In the genomic region with DNA sequence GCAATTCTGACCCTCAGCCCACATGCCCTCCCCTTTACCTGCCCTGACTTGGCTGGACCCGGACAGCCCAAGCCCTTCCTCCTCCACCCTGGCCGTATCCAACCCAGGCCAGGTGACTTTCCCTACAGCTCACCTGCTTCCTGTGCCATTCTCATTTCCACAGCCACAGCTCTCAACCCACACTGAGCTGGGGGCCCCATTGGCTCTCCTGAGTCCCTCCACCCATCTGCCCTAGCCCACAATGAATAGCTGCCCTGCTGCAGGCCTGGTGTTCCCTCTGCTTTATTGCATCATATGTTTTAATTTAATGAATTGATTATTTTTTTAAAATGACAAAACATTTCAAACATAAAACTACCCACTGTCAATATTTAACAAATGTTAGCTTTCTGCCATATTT, we compare ENCODE assay signal across 25 cellular contexts.
DNase-seq lines count a peak whose midpoint lies in the region; ATAC-seq, FAIRE-seq and TF ChIP-seq lines count a peak whose summit lies in the region.
"Had no signal": no experiment of that assay in that cellular context is flagged by ENCODE, and none has a peak within 500 bp of the region (broad histone marks: within the 10 kb centered on the region; RNA-seq: fewer than 3 reads in every experiment).

No MANE protein-coding gene starts in this region.

- H3K4me1 ChIP-seq in DOHH2 (ENCODE audit: control insufficient read depth, low read length): peaks cover 38% of the 10 kb centered on the region
- H3K4me1 ChIP-seq in endodermal cell (ENCODE audit: control insufficient read depth, insufficient read depth, low read length): peaks cover 5% of the 10 kb centered on the region
- H3K4me1 ChIP-seq in mesendoderm (ENCODE audit: control insufficient read depth, low read depth, low read length): peaks cover 3% of the 10 kb centered on the region

- no peaks in the 10 kb centered on the region for H3K27me3 ChIP-seq in DOHH2 (ENCODE audit: control insufficient read depth, low read length)
- peaks cover 6% of the 10 kb centered on the region for H3K27me3 ChIP-seq in endodermal cell (ENCODE audit: control insufficient read depth, insufficient read depth, low read length, poor library complexity, severe bottlenecking)
- H3K27me3 ChIP-seq in mesendoderm (ENCODE audit: insufficient read depth, low read length, poor library complexity): no peaks in the 10 kb centered on the region
- H3K27me3 ChIP-seq: BLaER1 treated with 17β-estradiol and CSF1 and Interleukin-3, amounts not matched to agents 10 nM and 100 nM; right lobe of liver; tibial artery had no signal

- H3K56ac ChIP-seq in mesendoderm (ENCODE audit: low read length): no peak overlapping the region

- TF ChIP-seq CTCF in DOHH2 (IDR thresholded peaks at IDR 0.05; ENCODE audit: low read depth, low read length, poor library complexity, severe bottlenecking) (no peak), endodermal cell (conservative IDR thresholded peaks at IDR 0.05) (no peak)

- CTCF ChIA-PET in activated CD8-positive, alpha-beta memory T cell treated with anti-CD3 and anti-CD28 coated beads, Interleukin-2, amount 10 ng/mL, durations not matched to agents 7 days and 5 days (lab: Charles Lee): interaction anchor here (1.1 to 7.4 kb wide), 8 partner anchors 9 to 128 kb away, joined by 4 to 82 read pairs (median 22); no protein-coding TSS in a partner anchor

- H3K4me1 Mint-ChIP-seq in activated CD8-positive, alpha-beta memory T cell treated with anti-CD3 and anti-CD28 coated beads, Interleukin-2, amount 10 ng/mL, durations not matched to agents 7 days and 5 days: peaks cover 73% of the 10 kb centered on the region
- peaks cover 32% of the 10 kb centered on the region for H3K4me1 Mint-ChIP-seq in T-helper 17 cell
- peaks cover 25% of the 10 kb centered on the region for H3K4me1 Mint-ChIP-seq in endodermal cell

- peaks cover 3% of the 10 kb centered on the region for H3K27me3 Mint-ChIP-seq in activated CD8-positive, alpha-beta memory T cell treated with anti-CD3 and anti-CD28 coated beads, Interleukin-2, amount 10 ng/mL, durations not matched to agents 7 days and 5 days
- H3K27me3 Mint-ChIP-seq in T-helper 17 cell: no peaks in the 10 kb centered on the region
- no peaks in the 10 kb centered on the region for H3K27me3 Mint-ChIP-seq in endodermal cell (ENCODE audit: insufficient read depth)

- H3F3A ChIP-seq in DOHH2 (ENCODE audit: control insufficient read depth, insufficient read depth): no peaks in the 10 kb centered on the region

- no peak overlapping the region for H4K8ac ChIP-seq in mesendoderm (ENCODE audit: low read depth, low read length)

- H3K4me3 ChIP-seq in DOHH2 (ENCODE audit: low read length): 0 out of 2 replicates have a peak overlapping the region, but pooled peaks have one; percentile 66
- H3K4me3 ChIP-seq in endodermal cell (ENCODE audit: low read length): no peak overlapping the region
- H3K4me3 ChIP-seq in mesendoderm (ENCODE audit: low read length): no peak overlapping the region
- H3K4me3 ChIP-seq: BLaER1 treated with 17β-estradiol and CSF1 and Interleukin-3, amounts not matched to agents 10 nM and 100 nM; lower lobe of right lung; right lobe of liver; tibial artery had no signal

- no peaks in the 10 kb centered on the region for H3K79me1 ChIP-seq in mesendoderm (ENCODE audit: low read length)

- no peak overlapping the region for H2BK5ac ChIP-seq in mesendoderm (ENCODE audit: low read length)

- H3K36me3 Mint-ChIP-seq in activated CD8-positive, alpha-beta memory T cell treated with anti-CD3 and anti-CD28 coated beads, Interleukin-2, amount 10 ng/mL, durations not matched to agents 7 days and 5 days: peaks cover 10% of the 10 kb centered on the region
- peaks cover 2% of the 10 kb centered on the region for H3K36me3 Mint-ChIP-seq in T-helper 17 cell (ENCODE audit: low read depth)
- H3K36me3 Mint-ChIP-seq in endodermal cell (ENCODE audit: low read depth): no peaks in the 10 kb centered on the region

- H4K20me1 ChIP-seq in DOHH2 (ENCODE audit: control insufficient read depth, insufficient read depth, low read depth, low read length): no peaks in the 10 kb centered on the region
- H4K20me1 ChIP-seq: BLaER1 treated with 17β-estradiol and CSF1 and Interleukin-3, amounts not matched to agents 10 nM and 100 nM had no signal

- H3K9me3 ChIP-seq in DOHH2 (ENCODE audit: control insufficient read depth, insufficient read depth, low read length) (no peaks in the 10 kb centered on the region), T-helper 17 cell (ENCODE audit: control insufficient read depth, low read length, poor library complexity, severe bottlenecking) (no peaks in the 10 kb centered on the region), endodermal cell (ENCODE audit: control insufficient read depth, low read length) (no peaks in the 10 kb centered on the region)
- H3K9me3 ChIP-seq: BLaER1 treated with 17β-estradiol and CSF1 and Interleukin-3, amounts not matched to agents 10 nM and 100 nM; lower lobe of right lung; right lobe of liver; tibial artery had no signal

- H3K9ac ChIP-seq in endodermal cell (ENCODE audit: extremely low read depth, low read length, poor library complexity, severe bottlenecking) (no peak overlapping the region), mesendoderm (ENCODE audit: low read length) (no peak overlapping the region)
- H3K9ac ChIP-seq: BLaER1 treated with 17β-estradiol and CSF1 and Interleukin-3, amounts not matched to agents 10 nM and 100 nM had no signal

- H3K27ac ChIP-seq in DOHH2 (ENCODE audit: low read depth, low read length) (peak overlapping the region; percentile 52; the same call in 1 of the 2 replicates), endodermal cell (ENCODE audit: low read depth, low read length) (no peak overlapping the region), mesendoderm (ENCODE audit: low read depth, low read length) (no peak overlapping the region)
- H3K27ac ChIP-seq: BLaER1 treated with 17β-estradiol and CSF1 and Interleukin-3, amounts not matched to agents 10 nM and 100 nM; lower lobe of right lung; right lobe of liver; tibial artery had no signal

- no peak for ATAC-seq in activated CD8-positive, alpha-beta memory T cell treated with anti-CD3 and anti-CD28 coated beads, Interleukin-2, amount 10 ng/mL, durations not matched to agents 7 days and 5 days
- ATAC-seq in T-helper 17 cell: no peak
- ATAC-seq: lower lobe of right lung had no signal

- peak; percentile 48 for DNase-seq in activated CD8-positive, alpha-beta memory T cell treated with anti-CD3 and anti-CD28 coated beads, Interleukin-2, amount 10 ng/mL, durations not matched to agents 7 days and 5 days
- DNase-seq in activated CD8-positive, alpha-beta memory T cell treated with anti-CD3 and anti-CD28 coated beads, Interleukin-2, amount 50 U/mL, for 4 hours: no peak
- DNase-seq in T-helper 17 cell: no peak
- DNase-seq in endodermal cell: peak; percentile 30
- no peak for DNase-seq in mesendoderm
- no peak for DNase-seq in hepatic stellate cell (ENCODE audit: low spot score)
- no peak for DNase-seq in frontal cortex (ENCODE audit: low spot score in 2 of 2)
- DNase-seq: ACHN; activated gamma-delta T cell; aorta; caudate nucleus; HCEC 1CT; lower lobe of right lung; NCI-H1694 treated with DMSO at 0.1 percent for 48 hours; NCI-H226; nephron progenitor cell; OCI-M1; right lobe of liver; stimulated activated CD4-positive, alpha-beta T cell treated with anti-CD3 and anti-CD28 coated beads, Interleukin-12 subunit alpha, Interleukin-12 subunit beta, amount 100 ng/mL, for 4 hours; stimulated activated CD4-positive, alpha-beta T cell treated with anti-CD3 and anti-CD28 coated beads, Interleukin-4, amount 100 ng/mL, for 4 hours; stimulated activated naive CD4-positive, alpha-beta T cell treated with Interleukin-2 at 50 U/mL for 16 hours; tibial artery had no signal

- H3K79me2 ChIP-seq in DOHH2 (ENCODE audit: control insufficient read depth, low read length): no peaks in the 10 kb centered on the region
- H3K79me2 ChIP-seq in mesendoderm (ENCODE audit: control insufficient read depth, insufficient read depth, low read length): no peaks in the 10 kb centered on the region

- H3K36me3 ChIP-seq in DOHH2 (ENCODE audit: control insufficient read depth, low read length): no peaks in the 10 kb centered on the region
- no peaks in the 10 kb centered on the region for H3K36me3 ChIP-seq in endodermal cell (ENCODE audit: control insufficient read depth, insufficient read depth, low read length)
- no peaks in the 10 kb centered on the region for H3K36me3 ChIP-seq in mesendoderm (ENCODE audit: control insufficient read depth, insufficient read depth, low read length)
- H3K36me3 ChIP-seq: BLaER1 treated with 17β-estradiol and CSF1 and Interleukin-3, amounts not matched to agents 10 nM and 100 nM; lower lobe of right lung; right lobe of liver; tibial artery had no signal

- H3K4me3 Mint-ChIP-seq in activated CD8-positive, alpha-beta memory T cell treated with anti-CD3 and anti-CD28 coated beads, Interleukin-2, amount 10 ng/mL, durations not matched to agents 7 days and 5 days: peak overlapping the region; percentile 28
- peak overlapping the region; percentile 49 for H3K4me3 Mint-ChIP-seq in T-helper 17 cell
- no peak overlapping the region for H3K4me3 Mint-ChIP-seq in endodermal cell
- H3K4me3 Mint-ChIP-seq: dendritic cell treated with granulocyte-macrophage colony-stimulating factor and Interleukin-4, amounts not matched to agents 40 ng/mL and 50 ng/mL, for 4 days; nephron progenitor cell had no signal

- no peak overlapping the region for H3K18ac ChIP-seq in mesendoderm (ENCODE audit: low read length)

- H4K5ac ChIP-seq in mesendoderm (ENCODE audit: low read length): no peak overlapping the region

- H3K9me2 ChIP-seq in DOHH2 (replicated peaks; ENCODE audit: control insufficient read depth, low read length): no peaks in the 10 kb centered on the region

- no peak overlapping the region for H2AK5ac ChIP-seq in mesendoderm (ENCODE audit: low read length)

- H2BK120ac ChIP-seq in mesendoderm (ENCODE audit: low read depth, low read length): no peak overlapping the region

- H3K23ac ChIP-seq in mesendoderm (ENCODE audit: low read length): no peak overlapping the region

- no peak overlapping the region for H2BK15ac ChIP-seq in mesendoderm (replicated peaks; ENCODE audit: low read depth)

- FAIRE-seq in frontal cortex (lab: Jason Lieb, UNC): no peak

- H3K4me2 ChIP-seq in DOHH2 (ENCODE audit: low read length) (peak overlapping the region; percentile 72), mesendoderm (ENCODE audit: low read length) (no peak overlapping the region)

- peaks cover 4% of the 10 kb centered on the region for H3K9me3 Mint-ChIP-seq in activated CD8-positive, alpha-beta memory T cell treated with anti-CD3 and anti-CD28 coated beads, Interleukin-2, amount 10 ng/mL, durations not matched to agents 7 days and 5 days (ENCODE audit: low read depth)
- no peaks in the 10 kb centered on the region for H3K9me3 Mint-ChIP-seq in endodermal cell
- H3K9me3 Mint-ChIP-seq: dendritic cell treated with granulocyte-macrophage colony-stimulating factor and Interleukin-4, amounts not matched to agents 40 ng/mL and 50 ng/mL, for 4 days; nephron progenitor cell had no signal

- WGBS in endodermal cell (ENCODE audit: insufficient coverage in 1 of 2, insufficient read length in 1 of 2), 2 experiments: 91 to 100% methylated on average over 2 of the region's 2 CpGs
- WGBS in mesendoderm (ENCODE audit: extremely low coverage, insufficient coverage, low lambda C conversion rate): no CpG with 5 or more reads among the region's 2 CpGs

- no peak overlapping the region for H3K4ac ChIP-seq in mesendoderm (ENCODE audit: low read depth, low read length)

- peak overlapping the region; percentile 97 for H3K27ac Mint-ChIP-seq in activated CD8-positive, alpha-beta memory T cell treated with anti-CD3 and anti-CD28 coated beads, Interleukin-2, amount 10 ng/mL, durations not matched to agents 7 days and 5 days
- H3K27ac Mint-ChIP-seq in T-helper 17 cell (peak overlapping the region; percentile 34), endodermal cell (no peak overlapping the region)
- H3K27ac Mint-ChIP-seq: dendritic cell treated with granulocyte-macrophage colony-stimulating factor and Interleukin-4, amounts not matched to agents 40 ng/mL and 50 ng/mL, for 4 days; nephron progenitor cell had no signal

Comparison
In these comparisons a context has a peak if more than half of its experiments do, and no peak if none do; other contexts are left out.
1. DNase-seq: peak in activated CD8-positive, alpha-beta memory T cell treated with anti-CD3 and anti-CD28 coated beads, Interleukin-2, amount 10 ng/mL, durations not matched to agents 7 days and 5 days (single experiment) and endodermal cell (single experiment); none in activated CD8-positive, alpha-beta memory T cell treated with anti-CD3 and anti-CD28 coated beads, Interleukin-2, amount 50 U/mL, for 4 hours (single experiment), T-helper 17 cell (0 of 3), mesendoderm (single experiment), hepatic stellate cell (single experiment) and frontal cortex (0 of 2).